Comparison of ENCODE assay signal across 7 cellular contexts in genomic region chr9:136546697-136547481, GRCh38. TPM values are rescaled to one million over a fixed set of nuclear protein-coding genes. Genes with fewer than 3 reads are reported as not detected.
A peak's percentile ranks its signal among the peaks of the same experiment; 100 is the strongest.
DNase-seq lines count a peak whose midpoint lies in the region; ATAC-seq, FAIRE-seq and TF ChIP-seq lines count a peak whose summit lies in the region.

No MANE protein-coding gene starts in this region.

- intact Hi-C loops in HepG2 (cut with micrococcal nuclease; ENCODE audit: unreplicated experiment) = no loop called here

- no peak for TF ChIP-seq POLR2A in HepG2 (IDR thresholded peaks at IDR 0.05; ENCODE audit: insufficient read depth in 1 of 2, low read depth in 2 of 2, low read length in 2 of 2)

- H3K9me3 ChIP-seq in HepG2 (ENCODE audit: low read length) = no peaks in the 10 kb centered on the region

- DNase-seq in LoVo (ENCODE audit: low spot score) (peak; percentile 47), coronary artery (ENCODE audit: low spot score) (peak; percentile 87), HepG2 (ENCODE audit: low spot score) (no peak)
- DNase-seq in activated CD4-positive, alpha-beta T cell treated with anti-CD3 and anti-CD28 coated beads for 4 hours = peak; percentile 32 to 65
- DNase-seq in stimulated activated CD4-positive, alpha-beta T cell treated with anti-CD3 and anti-CD28 coated beads, Interleukin-4, amount 100 ng/mL, for 48 hours (ENCODE audit: low read depth in 2 of 2) = peak; percentile 42 to 46

- WGBS in HepG2 (ENCODE audit: low lambda C conversion rate) = 8% methylated on average over 22 of the region's 43 CpGs

- H3K4me3 ChIP-seq in coronary artery = peak overlapping the region; percentile 87
- H3K4me3 ChIP-seq in HepG2 (replicated peaks in 1 of 3; ENCODE audit: insufficient read depth in 1 of 3, low read depth in 2 of 3, low read length in 3 of 3) = peak overlapping the region; percentile 23 to 59 (median 26); a peak in 4 of 6 replicates

- H3K27me3 ChIP-seq in HepG2 (ENCODE audit: control insufficient read depth in 1 of 2, insufficient read depth in 2 of 2, low read length in 2 of 2) = peaks cover 9 to 32% of the 10 kb centered on the region in 2 experiments

- no peaks in the 10 kb centered on the region for H4K20me1 ChIP-seq in HepG2 (ENCODE audit: insufficient read depth, low read length)

- POLR2A ChIA-PET in HepG2 (lab: Yijun Ruan, JAX) = no interaction called here

- H3K27ac ChIP-seq in coronary artery = peak overlapping the region; percentile 97 to 99
- H3K27ac ChIP-seq in HepG2 (ENCODE audit: extremely low read length, insufficient read depth, low read length) = no peak overlapping the region

- TF ChIP-seq EP300 in HepG2 (IDR thresholded peaks at IDR 0.05; ENCODE audit: low read depth in 2 of 2, low read length in 2 of 2) (no peak), HepG2 (CRISPR knock-in tag; IDR thresholded peaks at IDR 0.05; ENCODE audit: borderline replicate concordance) (no peak)

- CTCF ChIA-PET in HepG2 (lab: Yijun Ruan, JAX; ENCODE audit: low intra/inter-chr PET ratio, low total read pairs) = no interaction called here

- H3K4me2 ChIP-seq in HepG2 (ENCODE audit: low read depth, low read length) = peak overlapping the region; percentile 61

- FAIRE-seq in HepG2 (lab: Jason Lieb, UNC) = no peak

- H3K36me3 ChIP-seq in HepG2 (replicated peaks in 1 of 2; ENCODE audit: control insufficient read depth in 1 of 2, insufficient read depth in 2 of 2, low read length in 2 of 2) = no peaks in the 10 kb centered on the region

- ATAC-seq in GM18909 (IDR thresholded peaks at IDR 0.05; ENCODE audit: poor library complexity, unreplicated experiment) (peak; percentile 10), HepG2 (peak; percentile 4; the same call in 2 of the 3 replicates), HG03457 (IDR thresholded peaks at IDR 0.05; ENCODE audit: unreplicated experiment) (no peak)

- in situ Hi-C loops in HepG2 (cut with HindIII; ENCODE audit: extremely low pct_ligation_motif_present, low pct_unique_long_range_greater_than_20kb) = no loop called here

- no peak for TF ChIP-seq CTCF in coronary artery (IDR thresholded peaks at IDR 0.05)
- TF ChIP-seq CTCF in HepG2 (CRISPR knock-in tag; IDR thresholded peaks at IDR 0.05) = no peak; the same call in 1 of the 2 replicates

- BruUV-seq in HepG2 (replicated peaks; lab: Mats Ljungman, UMichigan) = no TSS peak

- H3K79me2 ChIP-seq in HepG2 (ENCODE audit: insufficient read depth, low read length) = no peaks in the 10 kb centered on the region

- H3K4me1 ChIP-seq in HepG2 (ENCODE audit: insufficient read depth, low read length) = peaks cover 41% of the 10 kb centered on the region

- no peak overlapping the region for H3K9ac ChIP-seq in HepG2 (ENCODE audit: insufficient read depth, low read depth, low read length)

- no peak for TF ChIP-seq RAD21 in HepG2 (CRISPR knock-in tag; IDR thresholded peaks at IDR 0.05)

- no peak overlapping the region for H2AFZ ChIP-seq in HepG2 (ENCODE audit: low read length)

TF ChIP-seq in HepG2, 621 proteins besides CTCF, POLR2A, EP300 and RAD21 (continues in another document):
- TF ChIP-seq, protein P1, sequence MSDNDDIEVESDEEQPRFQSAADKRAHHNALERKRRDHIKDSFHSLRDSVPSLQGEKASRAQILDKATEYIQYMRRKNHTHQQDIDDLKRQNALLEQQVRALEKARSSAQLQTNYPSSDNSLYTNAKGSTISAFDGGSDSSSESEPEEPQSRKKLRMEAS (IDR thresholded peaks at IDR 0.05) = 0 out of 2 replicates have a peak, but pooled peaks have one; percentile 21
- no peak for TF ChIP-seq GATA4 (IDR thresholded peaks at IDR 0.05; ENCODE audit: borderline replicate concordance, low read depth)
- peak; percentile 53 for TF ChIP-seq ZNF687 (CRISPR knock-in tag; IDR thresholded peaks at IDR 0.05)
- TF ChIP-seq NRL (CRISPR knock-in tag; IDR thresholded peaks at IDR 0.05; ENCODE audit: borderline replicate concordance) = peak; percentile 18; the same call in 1 of the 2 replicates
- TF ChIP-seq YEATS4 (CRISPR knock-in tag; IDR thresholded peaks at IDR 0.05; ENCODE audit: borderline replicate concordance) = no peak
- TF ChIP-seq, protein P2, sequence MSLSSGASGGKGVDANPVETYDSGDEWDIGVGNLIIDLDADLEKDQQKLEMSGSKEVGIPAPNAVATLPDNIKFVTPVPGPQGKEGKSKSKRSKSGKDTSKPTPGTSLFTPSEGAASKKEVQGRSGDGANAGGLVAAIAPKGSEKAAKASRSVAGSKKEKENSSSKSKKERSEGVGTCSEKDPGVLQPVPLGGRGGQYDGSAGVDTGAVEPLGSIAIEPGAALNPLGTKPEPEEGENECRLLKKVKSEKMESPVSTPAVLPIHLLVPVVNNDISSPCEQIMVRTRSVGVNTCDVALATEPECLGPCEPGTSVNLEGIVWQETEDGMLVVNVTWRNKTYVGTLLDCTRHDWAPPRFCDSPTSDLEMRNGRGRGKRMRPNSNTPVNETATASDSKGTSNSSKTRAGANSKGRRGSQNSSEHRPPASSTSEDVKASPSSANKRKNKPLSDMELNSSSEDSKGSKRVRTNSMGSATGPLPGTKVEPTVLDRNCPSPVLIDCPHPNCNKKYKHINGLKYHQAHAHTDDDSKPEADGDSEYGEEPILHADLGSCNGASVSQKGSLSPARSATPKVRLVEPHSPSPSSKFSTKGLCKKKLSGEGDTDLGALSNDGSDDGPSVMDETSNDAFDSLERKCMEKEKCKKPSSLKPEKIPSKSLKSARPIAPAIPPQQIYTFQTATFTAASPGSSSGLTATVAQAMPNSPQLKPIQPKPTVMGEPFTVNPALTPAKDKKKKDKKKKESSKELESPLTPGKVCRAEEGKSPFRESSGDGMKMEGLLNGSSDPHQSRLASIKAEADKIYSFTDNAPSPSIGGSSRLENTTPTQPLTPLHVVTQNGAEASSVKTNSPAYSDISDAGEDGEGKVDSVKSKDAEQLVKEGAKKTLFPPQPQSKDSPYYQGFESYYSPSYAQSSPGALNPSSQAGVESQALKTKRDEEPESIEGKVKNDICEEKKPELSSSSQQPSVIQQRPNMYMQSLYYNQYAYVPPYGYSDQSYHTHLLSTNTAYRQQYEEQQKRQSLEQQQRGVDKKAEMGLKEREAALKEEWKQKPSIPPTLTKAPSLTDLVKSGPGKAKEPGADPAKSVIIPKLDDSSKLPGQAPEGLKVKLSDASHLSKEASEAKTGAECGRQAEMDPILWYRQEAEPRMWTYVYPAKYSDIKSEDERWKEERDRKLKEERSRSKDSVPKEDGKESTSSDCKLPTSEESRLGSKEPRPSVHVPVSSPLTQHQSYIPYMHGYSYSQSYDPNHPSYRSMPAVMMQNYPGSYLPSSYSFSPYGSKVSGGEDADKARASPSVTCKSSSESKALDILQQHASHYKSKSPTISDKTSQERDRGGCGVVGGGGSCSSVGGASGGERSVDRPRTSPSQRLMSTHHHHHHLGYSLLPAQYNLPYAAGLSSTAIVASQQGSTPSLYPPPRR (CRISPR knock-in tag; IDR thresholded peaks at IDR 0.05; ENCODE audit: borderline replicate concordance) = no peak

RNA-seq across cellular contexts. Expression of gene NOTCH1, which starts 1.0 kb away (rescaled TPM):
- 0.22 and 0.35 TPM in 2 replicates for total RNA-seq in HepG2 (2016; rRNA removed; fragmentation: Illumina TruSeq; extraction: Trizol)
- 0.18 and 0.20 TPM in 2 replicates for total RNA-seq in HepG2 (2016; cell fraction: cytosol; rRNA removed; fragmentation: Illumina TruSeq; extraction: Trizol; ENCODE audit: low read depth)
- 0.13 and 0.43 TPM in 2 replicates for total RNA-seq in HepG2 (2016; cell fraction: insoluble cytoplasmic fraction; rRNA removed; fragmentation: Illumina TruSeq; extraction: Trizol)
- total RNA-seq in HepG2 (2016; cell fraction: membrane; rRNA removed; fragmentation: Illumina TruSeq; extraction: Trizol) = 0.17 and 0.28 TPM in 2 replicates
- 0.69 and 1.3 TPM in 2 replicates for total RNA-seq in HepG2 (2016; cell fraction: nucleus; rRNA removed; fragmentation: Illumina TruSeq; extraction: Trizol)
- polyA plus RNA-seq in HepG2 (2011; rRNA removed) = 0.09 and 0.12 TPM in 2 replicates
- 0.04 and 0.11 TPM in 2 replicates for polyA plus RNA-seq in HepG2 (2011; cell fraction: cytosol; rRNA removed)
- polyA plus RNA-seq in HepG2 (2011; cell fraction: nucleus; rRNA removed) = 0.90 and 1.1 TPM in 2 replicates
- polyA plus RNA-seq in HepG2 (2012) = 0.09 and 0.31 TPM in 2 replicates
- polyA plus RNA-seq in HepG2 (2016; cell fraction: cytosol; fragmentation: Illumina TruSeq; extraction: Trizol; ENCODE audit: low read depth) = 0.02 TPM in 2 replicates
- 0.15 and 0.22 TPM in 2 replicates for polyA plus RNA-seq in HepG2 (2016; cell fraction: insoluble cytoplasmic fraction; fragmentation: Illumina TruSeq; extraction: Trizol; ENCODE audit: low read depth)
- 0.05 and 0.13 TPM in 2 replicates for polyA plus RNA-seq in HepG2 (2016; cell fraction: membrane; fragmentation: Illumina TruSeq; extraction: Trizol; ENCODE audit: low read depth)
- 1.3 and 1.9 TPM in 2 replicates for polyA plus RNA-seq in HepG2 (2016; cell fraction: nucleus; fragmentation: Illumina TruSeq; extraction: Trizol; ENCODE audit: insufficient read depth, low read depth)
- 0.54 and 4.7 TPM in 2 replicates for polyA minus RNA-seq in HepG2 (2011; rRNA and poly(A)+ RNA removed; ENCODE audit: low replicate concordance)
- polyA minus RNA-seq in HepG2 (2011; cell fraction: cytosol; rRNA and poly(A)+ RNA removed) = 0.44 and 0.99 TPM in 2 replicates
- polyA minus RNA-seq in HepG2 (2011; cell fraction: nucleus; rRNA and poly(A)+ RNA removed) = 0.64 and 0.75 TPM in 2 replicates
